1 cellular context compared by ENCODE assay signal in genomic region chr11:76105637-76106036, GRCh38.
TF ChIP-seq lines count a peak whose summit lies in the region.

No MANE protein-coding gene starts in this region.

TF ChIP-seq in HepG2, 621 proteins besides CTCF, POLR2A, EP300 and RAD21 (continued from another document):
- TF ChIP-seq FOXO4 (CRISPR knock-in tag; conservative IDR thresholded peaks at IDR 0.05) (no peak), ZNF800 (CRISPR knock-in tag; IDR thresholded peaks at IDR 0.05) (no peak)
TF ChIP-seq in HepG2: peak in this region for 1.
